Comparison of ENCODE assay signal across 8 cellular contexts in the genomic region with DNA sequence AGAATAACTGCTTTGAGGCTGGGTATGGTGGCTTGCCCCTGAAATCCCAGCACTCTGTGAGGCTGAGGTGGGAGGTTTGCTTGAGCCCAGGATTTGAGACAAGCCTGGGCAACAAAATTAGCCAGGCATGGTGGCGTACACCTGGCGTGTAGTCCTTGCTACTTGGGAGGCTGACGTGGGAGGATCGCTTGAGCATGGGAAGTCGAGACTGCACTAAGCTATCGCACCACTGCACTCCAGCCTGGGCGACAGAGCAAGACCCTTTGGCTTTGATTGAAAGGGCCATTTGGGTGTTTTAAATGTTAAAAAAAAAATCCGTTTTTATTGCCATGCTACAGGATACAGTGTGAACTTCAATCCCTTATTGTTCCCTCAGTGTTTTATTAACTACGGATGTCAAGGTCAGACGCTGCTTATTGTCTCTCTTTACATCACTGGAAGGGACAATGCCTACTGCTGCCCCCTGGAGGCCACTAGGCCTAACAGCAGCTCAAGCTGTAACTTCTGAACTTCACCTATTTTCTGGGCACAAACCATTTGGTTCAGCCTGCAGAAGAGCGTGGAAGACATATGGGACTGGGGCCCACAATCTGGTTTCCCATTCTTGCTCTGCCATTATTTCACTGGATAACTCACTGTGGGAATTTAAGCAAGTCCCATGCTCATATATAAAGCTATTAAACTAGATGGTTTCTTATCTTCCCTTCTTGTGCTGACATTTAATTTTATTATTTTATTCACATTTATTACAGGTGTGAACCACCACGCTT. TPM values are rescaled to one million over a fixed set of nuclear protein-coding genes. Genes with fewer than 3 reads are reported as not detected.
DNase-seq lines count a peak whose midpoint lies in the region; ATAC-seq and TF ChIP-seq lines count a peak whose summit lies in the region.

No MANE protein-coding gene starts in this region.

- no peak overlapping the region for H3K4me3 Mint-ChIP-seq in nephron

- no peaks in the 10 kb centered on the region for H3K36me3 Mint-ChIP-seq in nephron (ENCODE audit: low read depth)

- no peak overlapping the region for H2AFZ ChIP-seq in PC-9

- peak; percentile 90 for TF ChIP-seq CTCF in PC-9 (conservative IDR thresholded peaks at IDR 0.05)
- TF ChIP-seq CTCF in esophagus muscularis mucosa (IDR thresholded peaks at IDR 0.05), result peak; percentile 86 to 88 (median 87)
- peak; percentile 87 to 94 (median 92) for TF ChIP-seq CTCF in nephron (IDR thresholded peaks at IDR 0.05; ENCODE audit: unreplicated experiment in 3 of 3)

- no TSS peak for BruUV-seq in PC-9 (replicated peaks; lab: Mats Ljungman, UMichigan)

- intact Hi-C loops in PC-9 (cut with micrococcal nuclease; ENCODE audit: unreplicated experiment) (loop anchor here (2.0 to 10.0 kb wide), 3 partner anchors 114 to 310 kb away; no protein-coding TSS in a partner anchor), esophagus muscularis mucosa (cut with DNase I) (loop anchor here (2.0 to 5.0 kb wide), 2 partner anchors 114 to 310 kb away; no protein-coding TSS in a partner anchor)

- H3F3A ChIP-seq in PC-9 (ENCODE audit: insufficient read depth, low read depth), result no peaks in the 10 kb centered on the region

- 50% methylated on average over 12 of the region's 12 CpGs for WGBS in esophagus muscularis mucosa

- no peaks in the 10 kb centered on the region for H3K79me2 ChIP-seq in PC-9 (ENCODE audit: low read depth)

- POLR2A ChIA-PET in PC-9 (lab: Charles Lee; ENCODE audit: unreplicated experiment), result interaction anchor here (0.5 to 0.7 kb wide), 2 partner anchors 120 to 142 kb away, joined by 4 to 13 read pairs; no protein-coding TSS in a partner anchor

- no peaks in the 10 kb centered on the region; the same call in 1 of the 2 replicates for H3K9me3 ChIP-seq in PC-9 (ENCODE audit: insufficient read depth, low read depth)
- no peaks in the 10 kb centered on the region for H3K9me3 ChIP-seq in esophagus muscularis mucosa

- no peaks in the 10 kb centered on the region for H4K20me1 ChIP-seq in PC-9 (ENCODE audit: insufficient read depth)

- TF ChIP-seq RAD21 in Ishikawa (IDR thresholded peaks at IDR 0.05; ENCODE audit: low read depth), result peak; percentile 76

- TF ChIP-seq EP300 in Ishikawa (IDR thresholded peaks at IDR 0.05; ENCODE audit: borderline replicate concordance) (no peak), esophagus muscularis mucosa (IDR thresholded peaks at IDR 0.05) (no peak)

- H3K36me3 ChIP-seq in PC-9 (ENCODE audit: low read depth) (no peaks in the 10 kb centered on the region), esophagus muscularis mucosa (no peaks in the 10 kb centered on the region)

- H3K4me3 ChIP-seq in PC-9 (no peak overlapping the region), esophagus muscularis mucosa (no peak overlapping the region)

- no peaks in the 10 kb centered on the region for H3K9me2 ChIP-seq in PC-9 (ENCODE audit: insufficient read depth)

- DNase-seq in D341Med (ENCODE audit: low spot score), result peak; percentile 77
- peak; percentile 41 to 43 for DNase-seq in PC-9
- peak; percentile 56 for DNase-seq in activated T-cell treated with anti-CD3 and anti-CD28 coated beads for 4 hours
- DNase-seq in esophagus muscularis mucosa (ENCODE audit: extremely low spot score), result no peak
- DNase-seq in substantia nigra (lab: John Stamatoyannopoulos, UW), result peak in 35 of 49 donors; percentile 4 to 67 (median 39)

- no peak for TF ChIP-seq POLR2A in esophagus muscularis mucosa (IDR thresholded peaks at IDR 0.05; ENCODE audit: low read depth)

- H3K27ac Mint-ChIP-seq in nephron, result peak overlapping the region in 1 of 3 experiments; percentile 32

- H3K4me1 Mint-ChIP-seq in nephron, result no peaks in the 10 kb centered on the region

- no peak overlapping the region for H3K4me2 ChIP-seq in PC-9

- CTCF ChIA-PET in PC-9 (lab: Charles Lee), result interaction anchor here (0.6 to 1.1 kb wide), 6 partner anchors 13 to 1009 kb away, joined by 3 to 6 read pairs (median 3); no protein-coding TSS in a partner anchor

- H3K27me3 Mint-ChIP-seq in nephron (ENCODE audit: low read depth), result peaks cover 9% of the 10 kb centered on the region

- no peaks in the 10 kb centered on the region for H3K4me1 ChIP-seq in PC-9 (replicated peaks; ENCODE audit: insufficient read depth)
- H3K4me1 ChIP-seq in esophagus muscularis mucosa, result peaks cover 0 to 6% (median 2%) of the 10 kb centered on the region in 4 donors

- no peak for ATAC-seq in GM19452 (IDR thresholded peaks at IDR 0.05; ENCODE audit: unreplicated experiment)

- no peaks in the 10 kb centered on the region for H3K9me3 Mint-ChIP-seq in nephron

- H3K27ac ChIP-seq in PC-9, result no peak overlapping the region
- H3K27ac ChIP-seq in esophagus muscularis mucosa (replicated peaks in 1 of 4), result no peak overlapping the region
- H3K27ac ChIP-seq in substantia nigra (ENCODE audit: low read depth, low read length, poor library complexity, severe bottlenecking), result no peak overlapping the region

- no peaks in the 10 kb centered on the region for H3K27me3 ChIP-seq in PC-9 (ENCODE audit: insufficient read depth, low read depth)
- peaks cover 0 to 11% (median 0%) of the 10 kb centered on the region in 4 donors for H3K27me3 ChIP-seq in esophagus muscularis mucosa

TF ChIP-seq in Ishikawa, 13 proteins besides CTCF, POLR2A, EP300 and RAD21:
- no peak for TF ChIP-seq TEAD4 (IDR thresholded peaks at IDR 0.05)
- no peak for TF ChIP-seq ZBTB7A (IDR thresholded peaks at IDR 0.05; ENCODE audit: low read depth)
- TF ChIP-seq, protein P1, sequence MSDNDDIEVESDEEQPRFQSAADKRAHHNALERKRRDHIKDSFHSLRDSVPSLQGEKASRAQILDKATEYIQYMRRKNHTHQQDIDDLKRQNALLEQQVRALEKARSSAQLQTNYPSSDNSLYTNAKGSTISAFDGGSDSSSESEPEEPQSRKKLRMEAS (IDR thresholded peaks at IDR 0.05), result no peak
- TF ChIP-seq NFIC (IDR thresholded peaks at IDR 0.05), result no peak
- no peak for TF ChIP-seq TCF12 (IDR thresholded peaks at IDR 0.05; ENCODE audit: low read depth)
- no peak for TF ChIP-seq EGR1 (IDR thresholded peaks at IDR 0.05)
- TF ChIP-seq, protein P2, sequence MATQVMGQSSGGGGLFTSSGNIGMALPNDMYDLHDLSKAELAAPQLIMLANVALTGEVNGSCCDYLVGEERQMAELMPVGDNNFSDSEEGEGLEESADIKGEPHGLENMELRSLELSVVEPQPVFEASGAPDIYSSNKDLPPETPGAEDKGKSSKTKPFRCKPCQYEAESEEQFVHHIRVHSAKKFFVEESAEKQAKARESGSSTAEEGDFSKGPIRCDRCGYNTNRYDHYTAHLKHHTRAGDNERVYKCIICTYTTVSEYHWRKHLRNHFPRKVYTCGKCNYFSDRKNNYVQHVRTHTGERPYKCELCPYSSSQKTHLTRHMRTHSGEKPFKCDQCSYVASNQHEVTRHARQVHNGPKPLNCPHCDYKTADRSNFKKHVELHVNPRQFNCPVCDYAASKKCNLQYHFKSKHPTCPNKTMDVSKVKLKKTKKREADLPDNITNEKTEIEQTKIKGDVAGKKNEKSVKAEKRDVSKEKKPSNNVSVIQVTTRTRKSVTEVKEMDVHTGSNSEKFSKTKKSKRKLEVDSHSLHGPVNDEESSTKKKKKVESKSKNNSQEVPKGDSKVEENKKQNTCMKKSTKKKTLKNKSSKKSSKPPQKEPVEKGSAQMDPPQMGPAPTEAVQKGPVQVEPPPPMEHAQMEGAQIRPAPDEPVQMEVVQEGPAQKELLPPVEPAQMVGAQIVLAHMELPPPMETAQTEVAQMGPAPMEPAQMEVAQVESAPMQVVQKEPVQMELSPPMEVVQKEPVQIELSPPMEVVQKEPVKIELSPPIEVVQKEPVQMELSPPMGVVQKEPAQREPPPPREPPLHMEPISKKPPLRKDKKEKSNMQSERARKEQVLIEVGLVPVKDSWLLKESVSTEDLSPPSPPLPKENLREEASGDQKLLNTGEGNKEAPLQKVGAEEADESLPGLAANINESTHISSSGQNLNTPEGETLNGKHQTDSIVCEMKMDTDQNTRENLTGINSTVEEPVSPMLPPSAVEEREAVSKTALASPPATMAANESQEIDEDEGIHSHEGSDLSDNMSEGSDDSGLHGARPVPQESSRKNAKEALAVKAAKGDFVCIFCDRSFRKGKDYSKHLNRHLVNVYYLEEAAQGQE (IDR thresholded peaks at IDR 0.05; ENCODE audit: low read depth), result no peak

RNA-seq across cellular contexts. Expression of a gene that starts 15.3 kb away (rescaled TPM):
- total RNA-seq in PC-9 (2021) (48.8 and 49.0 TPM in 2 replicates), esophagus muscularis mucosa (10 to 100 TPM; 17.5 to 23.7 (median 19.4) TPM)
